11 cellular contexts compared by ENCODE assay signal in genomic region chr2:28952806-28953190, GRCh38. TPM values are rescaled to one million over a fixed set of nuclear protein-coding genes. Genes with fewer than 3 reads are reported as not detected.
A peak's percentile ranks its signal among the peaks of the same experiment; 100 is the strongest.
DNase-seq lines count a peak whose midpoint lies in the region; ATAC-seq, FAIRE-seq and TF ChIP-seq lines count a peak whose summit lies in the region.
"Had no signal": no experiment of that assay in that cellular context is flagged by ENCODE, and none has a peak within 500 bp of the region (broad histone marks: within the 10 kb centered on the region; RNA-seq: fewer than 3 reads in every experiment).

No MANE protein-coding gene starts in this region.

- H3K27me3 Mint-ChIP-seq in CD4-positive, alpha-beta T cell, result no peaks in the 10 kb centered on the region
- H3K27me3 Mint-ChIP-seq: central memory CD8-positive, alpha-beta T cell had no signal

- intact Hi-C loops in CD4-positive, alpha-beta T cell (cut with DNase I, micrococcal nuclease), result loop anchor here (2.0 to 10.0 kb wide), 4 partner anchors 132 to 388 kb away; no protein-coding TSS in a partner anchor
- intact Hi-C loops in HepG2 (cut with micrococcal nuclease; ENCODE audit: unreplicated experiment), result loop anchor here (10.0 kb wide), 1 partner anchor 892 kb away; no protein-coding TSS in a partner anchor

- peak; percentile 43 for ATAC-seq in CD4-positive, alpha-beta T cell (ENCODE audit: poor library complexity)
- ATAC-seq in HepG2, result peak; percentile 44
- no peak for ATAC-seq in GM18909 (IDR thresholded peaks at IDR 0.05; ENCODE audit: poor library complexity, unreplicated experiment)
- ATAC-seq in GM18861 (IDR thresholded peaks at IDR 0.05; ENCODE audit: unreplicated experiment), result no peak

- peaks cover 15% of the 10 kb centered on the region for H3K36me3 Mint-ChIP-seq in CD4-positive, alpha-beta T cell (ENCODE audit: low read depth)

- TF ChIP-seq POLR2A in HepG2 (IDR thresholded peaks at IDR 0.05; ENCODE audit: insufficient read depth in 1 of 2, low read depth in 2 of 2, low read length in 2 of 2), result no peak

- WGBS in HepG2 (ENCODE audit: low lambda C conversion rate), result 23% methylated on average over 6 of the region's 6 CpGs

- TF ChIP-seq EP300 in HepG2 (IDR thresholded peaks at IDR 0.05; ENCODE audit: low read depth in 2 of 2, low read length in 2 of 2) (no peak), HepG2 (CRISPR knock-in tag; IDR thresholded peaks at IDR 0.05; ENCODE audit: borderline replicate concordance) (no peak)

- FAIRE-seq in HepG2 (lab: Jason Lieb, UNC), result peak; percentile 56
- FAIRE-seq: G401.6 had no signal

- in situ Hi-C loops in HepG2 (cut with HindIII; ENCODE audit: extremely low pct_ligation_motif_present, low pct_unique_long_range_greater_than_20kb), result loop anchor here (25.0 kb wide), 1 partner anchor 1110 kb away; no protein-coding TSS in a partner anchor

- no peaks in the 10 kb centered on the region for H3K27me3 ChIP-seq in CD4-positive, alpha-beta T cell (ENCODE audit: control insufficient read depth, insufficient read depth, low read length)
- H3K27me3 ChIP-seq in HepG2 (ENCODE audit: control insufficient read depth in 1 of 2, insufficient read depth in 2 of 2, low read length in 2 of 2), result no peaks in the 10 kb centered on the region

- no peak for DNase-seq in CD4-positive, alpha-beta T cell
- DNase-seq in M059J (ENCODE audit: low read depth), result peak; percentile 12
- DNase-seq in UCSD-AML1 (lab: John Stamatoyannopoulos, UW; ENCODE audit: unreplicated experiment), result peak; percentile 63
- DNase-seq in HepG2 (ENCODE audit: low spot score), result no peak
- DNase-seq in RPMI8226, result no peak
- DNase-seq in NK-92 treated with Interleukin-12 subunit alpha and Interleukin-12 subunit beta, amount 100 ng/mL, for 24 hours (lab: John Stamatoyannopoulos, UW), result no peak
- DNase-seq: trophoblast cell had no signal

- H3K27ac Mint-ChIP-seq in CD4-positive, alpha-beta T cell, result no peak overlapping the region

- no peak for TF ChIP-seq RAD21 in HepG2 (CRISPR knock-in tag; IDR thresholded peaks at IDR 0.05)

- POLR2A ChIA-PET in CD4-positive, alpha-beta T cell (lab: Charles Lee), result no interaction called here
- POLR2A ChIA-PET in HepG2 (lab: Yijun Ruan, JAX), result interaction anchor here (1.5 kb wide), 1 partner anchor 83 kb away, joined by 4 read pairs; the partner anchor contains the start of gene TRMT61B

- no TSS peak for BruUV-seq in HepG2 (replicated peaks; lab: Mats Ljungman, UMichigan)

- H3K4me1 Mint-ChIP-seq in CD4-positive, alpha-beta T cell (ENCODE audit: low read depth), result no peaks in the 10 kb centered on the region
- H3K4me1 Mint-ChIP-seq: central memory CD8-positive, alpha-beta T cell had no signal

- no peak overlapping the region for H3K27ac ChIP-seq in CD4-positive, alpha-beta T cell (ENCODE audit: low read depth, low read length)
- H3K27ac ChIP-seq in HepG2 (ENCODE audit: extremely low read length, insufficient read depth, low read length), result no peak overlapping the region

- no peak overlapping the region for H2AFZ ChIP-seq in HepG2 (ENCODE audit: low read length)

- CTCF ChIA-PET in CD4-positive, alpha-beta T cell (lab: Charles Lee), result no interaction called here
- CTCF ChIA-PET in HepG2 (lab: Yijun Ruan, JAX; ENCODE audit: low intra/inter-chr PET ratio, low total read pairs), result no interaction called here

- H3K9me3 ChIP-seq in CD4-positive, alpha-beta T cell (ENCODE audit: control insufficient read depth, low read length), result no peaks in the 10 kb centered on the region
- peaks cover 6% of the 10 kb centered on the region; the same call in 1 of the 2 replicates for H3K9me3 ChIP-seq in HepG2 (ENCODE audit: low read length)

- H3K4me1 ChIP-seq in HepG2 (ENCODE audit: insufficient read depth, low read length), result peaks cover 40% of the 10 kb centered on the region

- TF ChIP-seq CTCF in CD4-positive, alpha-beta T cell (IDR thresholded peaks at IDR 0.05), result no peak
- TF ChIP-seq CTCF in HepG2 (CRISPR knock-in tag; IDR thresholded peaks at IDR 0.05), result peak; percentile 48

- H3K9ac ChIP-seq in HepG2 (ENCODE audit: insufficient read depth, low read depth, low read length), result no peak overlapping the region

- H3K9me3 Mint-ChIP-seq in CD4-positive, alpha-beta T cell, result no peaks in the 10 kb centered on the region
- H3K9me3 Mint-ChIP-seq: central memory CD8-positive, alpha-beta T cell had no signal

- H3K36me3 ChIP-seq in HepG2 (replicated peaks in 1 of 2; ENCODE audit: control insufficient read depth in 1 of 2, insufficient read depth in 2 of 2, low read length in 2 of 2), result peaks cover 4 to 9% of the 10 kb centered on the region in 2 experiments; a peak in 4 of 5 replicates

- no peaks in the 10 kb centered on the region for H3K79me2 ChIP-seq in HepG2 (ENCODE audit: insufficient read depth, low read length)

- H3K4me2 ChIP-seq in HepG2 (ENCODE audit: low read depth, low read length), result peak overlapping the region; percentile 69; the same call in 1 of the 2 replicates

- peaks cover 3% of the 10 kb centered on the region; the same call in 1 of the 2 replicates for H4K20me1 ChIP-seq in HepG2 (ENCODE audit: insufficient read depth, low read length)

- no peak overlapping the region for H3K4me3 ChIP-seq in HepG2 (replicated peaks in 1 of 3; ENCODE audit: insufficient read depth in 1 of 3, low read depth in 2 of 3, low read length in 3 of 3)

- H3K4me3 Mint-ChIP-seq in CD4-positive, alpha-beta T cell, result no peak overlapping the region
- H3K4me3 Mint-ChIP-seq: central memory CD8-positive, alpha-beta T cell had no signal

TF ChIP-seq in HepG2, 621 proteins besides CTCF, POLR2A, EP300 and RAD21:
- 0 out of 2 replicates have a peak, but pooled peaks have one; percentile 7 for TF ChIP-seq SMC3 (IDR thresholded peaks at IDR 0.05; ENCODE audit: low read length)
- TF ChIP-seq ZNF383 (CRISPR knock-in tag; IDR thresholded peaks at IDR 0.05; ENCODE audit: borderline replicate concordance), result no peak
- peak; percentile 54 for TF ChIP-seq STAG1 (CRISPR knock-in tag; IDR thresholded peaks at IDR 0.05)
- no peak for TF ChIP-seq SRY (CRISPR knock-in tag; IDR thresholded peaks at IDR 0.05)
- TF ChIP-seq ZSCAN29 (CRISPR knock-in tag; conservative IDR thresholded peaks at IDR 0.05), result no peak
- 0 out of 2 replicates have a peak, but pooled peaks have one; percentile 16 for TF ChIP-seq ZNF441 (CRISPR knock-in tag; IDR thresholded peaks at IDR 0.05; ENCODE audit: borderline replicate concordance)

RNA-seq across cellular contexts. Expression of gene TOGARAM2, which starts 28.3 kb away (rescaled TPM):
- 1 to 10 TPM; 2.0 to 2.3 TPM for total RNA-seq in CD4-positive, alpha-beta T cell
- not detected in 2 replicates for total RNA-seq in M059J (2014; rRNA removed; shearing (Covaris generic))
- under 0.01 TPM in 1 of 2 replicates, not detected in the other for total RNA-seq in HepG2 (2016; rRNA removed; fragmentation: Illumina TruSeq; extraction: Trizol)
- not detected in 2 replicates for total RNA-seq in HepG2 (2016; cell fraction: cytosol; rRNA removed; fragmentation: Illumina TruSeq; extraction: Trizol; ENCODE audit: low read depth)
- total RNA-seq in HepG2 (2016; cell fraction: insoluble cytoplasmic fraction; rRNA removed; fragmentation: Illumina TruSeq; extraction: Trizol), result not detected in 2 replicates
- not detected in 2 replicates for total RNA-seq in HepG2 (2016; cell fraction: membrane; rRNA removed; fragmentation: Illumina TruSeq; extraction: Trizol)
- 0.06 and 0.19 TPM in 2 replicates for total RNA-seq in HepG2 (2016; cell fraction: nucleus; rRNA removed; fragmentation: Illumina TruSeq; extraction: Trizol)
- polyA plus RNA-seq in HepG2 (2011; rRNA removed), result 0.05 TPM in 2 replicates
- 0.04 and 0.13 TPM in 2 replicates for polyA plus RNA-seq in HepG2 (2011; cell fraction: cytosol; rRNA removed)
- polyA plus RNA-seq in HepG2 (2011; cell fraction: nucleus; rRNA removed), result 0.36 and 0.74 TPM in 2 replicates
- polyA plus RNA-seq in HepG2 (2012), result 0.04 TPM in 1 of 2 replicates, not detected in the other
- polyA plus RNA-seq in HepG2 (2016; cell fraction: cytosol; fragmentation: Illumina TruSeq; extraction: Trizol; ENCODE audit: low read depth), result not detected in 2 replicates
- polyA plus RNA-seq in HepG2 (2016; cell fraction: insoluble cytoplasmic fraction; fragmentation: Illumina TruSeq; extraction: Trizol; ENCODE audit: low read depth), result not detected in 2 replicates
- polyA plus RNA-seq in HepG2 (2016; cell fraction: membrane; fragmentation: Illumina TruSeq; extraction: Trizol; ENCODE audit: low read depth), result not detected in 2 replicates
- 0.61 TPM in 1 of 2 replicates, not detected in the other for polyA plus RNA-seq in HepG2 (2016; cell fraction: nucleus; fragmentation: Illumina TruSeq; extraction: Trizol; ENCODE audit: insufficient read depth, low read depth)
- polyA minus RNA-seq in HepG2 (2011; rRNA and poly(A)+ RNA removed; ENCODE audit: low replicate concordance), result 0.02 and 1.6 TPM in 2 replicates
- not detected in 2 replicates for polyA minus RNA-seq in HepG2 (2011; cell fraction: cytosol; rRNA and poly(A)+ RNA removed)
- 1.0 TPM in 1 of 2 replicates, not detected in the other for polyA minus RNA-seq in HepG2 (2011; cell fraction: nucleus; rRNA and poly(A)+ RNA removed)

RNA-seq across cellular contexts. Expression of gene WDR43, which starts 58.3 kb away (rescaled TPM):
- 10 to 100 TPM; 62.4 to 73.2 TPM for total RNA-seq in CD4-positive, alpha-beta T cell
- total RNA-seq in M059J (2014; rRNA removed; shearing (Covaris generic)), result 32.3 and 46.0 TPM in 2 replicates
- total RNA-seq in HepG2 (2016; rRNA removed; fragmentation: Illumina TruSeq; extraction: Trizol), result 167 and 253 TPM in 2 replicates
- 59.9 and 79.6 TPM in 2 replicates for total RNA-seq in HepG2 (2016; cell fraction: cytosol; rRNA removed; fragmentation: Illumina TruSeq; extraction: Trizol; ENCODE audit: low read depth)
- 172 and 225 TPM in 2 replicates for total RNA-seq in HepG2 (2016; cell fraction: insoluble cytoplasmic fraction; rRNA removed; fragmentation: Illumina TruSeq; extraction: Trizol)
- total RNA-seq in HepG2 (2016; cell fraction: membrane; rRNA removed; fragmentation: Illumina TruSeq; extraction: Trizol), result 56.9 and 74.1 TPM in 2 replicates
- total RNA-seq in HepG2 (2016; cell fraction: nucleus; rRNA removed; fragmentation: Illumina TruSeq; extraction: Trizol), result 121 and 138 TPM in 2 replicates
- 88.9 and 121 TPM in 2 replicates for polyA plus RNA-seq in HepG2 (2011; rRNA removed)
- polyA plus RNA-seq in HepG2 (2011; cell fraction: cytosol; rRNA removed), result 39.8 and 64.9 TPM in 2 replicates
- 67.2 and 70.8 TPM in 2 replicates for polyA plus RNA-seq in HepG2 (2011; cell fraction: nucleus; rRNA removed)
- polyA plus RNA-seq in HepG2 (2012), result 60.3 and 80.3 TPM in 2 replicates
- 9.5 and 10.8 TPM in 2 replicates for polyA plus RNA-seq in HepG2 (2016; cell fraction: cytosol; fragmentation: Illumina TruSeq; extraction: Trizol; ENCODE audit: low read depth)
- polyA plus RNA-seq in HepG2 (2016; cell fraction: insoluble cytoplasmic fraction; fragmentation: Illumina TruSeq; extraction: Trizol; ENCODE audit: low read depth), result 143 and 154 TPM in 2 replicates
- polyA plus RNA-seq in HepG2 (2016; cell fraction: membrane; fragmentation: Illumina TruSeq; extraction: Trizol; ENCODE audit: low read depth), result 17.2 and 23.0 TPM in 2 replicates
- 126 and 131 TPM in 2 replicates for polyA plus RNA-seq in HepG2 (2016; cell fraction: nucleus; fragmentation: Illumina TruSeq; extraction: Trizol; ENCODE audit: insufficient read depth, low read depth)
- 88.1 and 150 TPM in 2 replicates for polyA minus RNA-seq in HepG2 (2011; rRNA and poly(A)+ RNA removed; ENCODE audit: low replicate concordance)
- polyA minus RNA-seq in HepG2 (2011; cell fraction: cytosol; rRNA and poly(A)+ RNA removed), result 100 and 113 TPM in 2 replicates
- polyA minus RNA-seq in HepG2 (2011; cell fraction: nucleus; rRNA and poly(A)+ RNA removed), result 160 and 248 TPM in 2 replicates

Comparison
In these comparisons a context has a peak if more than half of its experiments do, and no peak if none do; other contexts are left out.
1. ATAC-seq: peak in CD4-positive, alpha-beta T cell (single experiment) and HepG2 (single experiment); none in GM18909 (single experiment) and GM18861 (single experiment).
2. DNase-seq: peak in M059J (single experiment) and UCSD-AML1 (single experiment); none in CD4-positive, alpha-beta T cell (0 of 10), HepG2 (single experiment), RPMI8226 (single experiment) and NK-92 treated with Interleukin-12 subunit alpha and Interleukin-12 subunit beta, amount 100 ng/mL, for 24 hours (single experiment).